In the genomic region with DNA sequence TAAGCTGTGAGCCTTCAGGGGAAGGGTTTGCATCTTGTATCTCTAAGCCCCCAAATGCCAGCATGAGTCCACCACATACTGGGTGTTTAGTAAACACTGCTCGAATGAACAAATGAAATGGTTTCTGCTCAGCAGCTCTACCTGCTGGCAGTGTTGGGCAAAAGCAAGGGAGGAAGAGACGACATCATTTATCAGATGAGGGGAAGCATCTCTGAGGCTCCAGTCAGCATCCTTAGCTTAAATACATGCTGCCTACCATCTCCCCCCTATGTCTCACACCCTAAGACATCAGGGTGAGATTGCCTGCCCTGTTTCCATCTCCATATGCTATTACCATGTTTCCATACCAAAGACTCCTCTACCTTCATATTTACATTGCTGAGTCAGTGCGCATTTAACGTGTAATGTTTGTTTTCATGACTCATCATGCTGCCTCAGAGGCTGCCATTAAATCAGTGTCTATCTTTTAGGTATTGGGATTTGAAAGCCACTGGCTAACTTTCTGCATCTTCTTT, we compare ENCODE assay signal across 8 cellular contexts.
DNase-seq lines count a peak whose midpoint lies in the region; ATAC-seq, FAIRE-seq and TF ChIP-seq lines count a peak whose summit lies in the region.
"Had no signal": no experiment of that assay in that cellular context is flagged by ENCODE, and none has a peak within 500 bp of the region (broad histone marks: within the 10 kb centered on the region; RNA-seq: fewer than 3 reads in every experiment).

No MANE protein-coding gene starts in this region.

- no peaks in the 10 kb centered on the region for H3K27me3 ChIP-seq in RWPE2 (ENCODE audit: insufficient read depth, poor library complexity, severe bottlenecking)
- no peaks in the 10 kb centered on the region for H3K27me3 ChIP-seq in kidney epithelial cell (ENCODE audit: control insufficient read depth, insufficient read depth, low read length)

- no peak for TF ChIP-seq POLR2A in H54 (IDR thresholded peaks at IDR 0.05; ENCODE audit: low read depth, low read length)

- no peak overlapping the region for H3K27ac ChIP-seq in RWPE2 (ENCODE audit: poor library complexity, severe bottlenecking)

- H3K36me3 ChIP-seq in RWPE2 (ENCODE audit: low read depth) (no peaks in the 10 kb centered on the region), kidney epithelial cell (ENCODE audit: control insufficient read depth, insufficient read depth, low read length) (no peaks in the 10 kb centered on the region)

- H3K4me1 ChIP-seq in RWPE2 (ENCODE audit: insufficient read depth, poor library complexity, severe bottlenecking) = peaks cover 4% of the 10 kb centered on the region

- H3K4me3 ChIP-seq in RWPE2 (ENCODE audit: severe bottlenecking) (no peak overlapping the region), kidney epithelial cell (ENCODE audit: low read depth, low read length) (no peak overlapping the region)

- FAIRE-seq in H54 (lab: Jason Lieb, UNC) = no peak

- peak; percentile 21 for TF ChIP-seq CTCF in RWPE2 (IDR thresholded peaks at IDR 0.05; ENCODE audit: poor library complexity, severe bottlenecking)
- TF ChIP-seq CTCF in kidney epithelial cell (IDR thresholded peaks at IDR 0.05; ENCODE audit: insufficient read depth, low read length, poor library complexity, severe bottlenecking) = peak; percentile 10

- DNase-seq in DMS53 treated with DMSO at 0.1 percent for 48 hours (lab: John Stamatoyannopoulos, UW; ENCODE audit: unreplicated experiment) (peak; percentile 95), H54 (ENCODE audit: insufficient read length, low spot score) (peak; percentile 26), RWPE2 (ENCODE audit: low spot score) (no peak), kidney epithelial cell (ENCODE audit: low read depth) (no peak), germinal center (ENCODE audit: low spot score) (no peak), NCI-H128 (lab: John Stamatoyannopoulos, UW; ENCODE audit: unreplicated experiment) (no peak)
- DNase-seq: NCI-H2029 had no signal

- no peaks in the 10 kb centered on the region for H3K9me3 ChIP-seq in RWPE2 (ENCODE audit: severe bottlenecking)

- peak; percentile 84 for ATAC-seq in RWPE2 (ENCODE audit: low read depth)
- no peak for ATAC-seq in HG03521 (IDR thresholded peaks at IDR 0.05; ENCODE audit: unreplicated experiment)

Comparison
In these comparisons a context has a peak if more than half of its experiments do, and no peak if none do; other contexts are left out.
1. DNase-seq: peak in DMS53 treated with DMSO at 0.1 percent for 48 hours (single experiment) and H54 (single experiment); none in RWPE2 (single experiment), kidney epithelial cell (single experiment), germinal center (single experiment) and NCI-H128 (single experiment).